ENCODE assay signal across 24 cellular contexts in genomic region chr1:168665975-168666374, GRCh38.
"Had no signal": no experiment of that assay in that cellular context is flagged by ENCODE, and none has a peak within 500 bp of the region (broad histone marks: within the 10 kb centered on the region; RNA-seq: fewer than 3 reads in every experiment).

No MANE protein-coding gene starts in this region.

- H3K27ac ChIP-seq: left lung, neural progenitor cell, neutrophil, ovary, spleen, suprapubic skin, thoracic aorta, tibial artery, upper lobe of right lung had no signal

- DNase-seq: hippocampal formation; kidney glomerular epithelial cell; left colon; left lung; naive B cell; natural killer cell; nephron progenitor cell; occipital lobe; ovary; retina; right cardiac atrium; small intestine; spleen; stimulated activated CD4-positive, alpha-beta T cell treated with anti-CD3 and anti-CD28 coated beads, Interleukin-4, amount 100 ng/mL, for 24 hours; stimulated activated naive CD4-positive, alpha-beta T cell; tibial artery; upper lobe of right lung had no signal

- H3K36me3 ChIP-seq: left lung, neural progenitor cell, neutrophil, ovary, spleen, suprapubic skin, thoracic aorta, tibial artery, upper lobe of right lung had no signal

- H3K27me3 ChIP-seq: left lung, neural progenitor cell, neutrophil, ovary, spleen, suprapubic skin, tibial artery, upper lobe of right lung had no signal

- H3K4me3 ChIP-seq: left lung, lung, neural progenitor cell, ovary, spleen, suprapubic skin, thoracic aorta, tibial artery, upper lobe of right lung had no signal

- ATAC-seq: left colon; left lung; natural killer cell; right cardiac atrium; sciatic nerve; stimulated activated effector memory CD8-positive, alpha-beta T cell treated with anti-CD3 and anti-CD28 coated beads, Interleukin-12 subunit alpha, Interleukin-12 subunit beta, amount 100 ng/mL, for 72 hours; upper lobe of right lung had no signal

- H3K9ac ChIP-seq: neural progenitor cell had no signal

- H3K9me3 ChIP-seq: neutrophil, ovary, spleen, suprapubic skin, thoracic aorta, tibial artery, upper lobe of right lung had no signal

- H2AFZ ChIP-seq: neural progenitor cell had no signal

- H3K4me2 ChIP-seq: neural progenitor cell had no signal

- H3K4me1 ChIP-seq: left lung, neural progenitor cell, spleen, suprapubic skin, tibial artery, upper lobe of right lung had no signal
